In the genomic region with DNA sequence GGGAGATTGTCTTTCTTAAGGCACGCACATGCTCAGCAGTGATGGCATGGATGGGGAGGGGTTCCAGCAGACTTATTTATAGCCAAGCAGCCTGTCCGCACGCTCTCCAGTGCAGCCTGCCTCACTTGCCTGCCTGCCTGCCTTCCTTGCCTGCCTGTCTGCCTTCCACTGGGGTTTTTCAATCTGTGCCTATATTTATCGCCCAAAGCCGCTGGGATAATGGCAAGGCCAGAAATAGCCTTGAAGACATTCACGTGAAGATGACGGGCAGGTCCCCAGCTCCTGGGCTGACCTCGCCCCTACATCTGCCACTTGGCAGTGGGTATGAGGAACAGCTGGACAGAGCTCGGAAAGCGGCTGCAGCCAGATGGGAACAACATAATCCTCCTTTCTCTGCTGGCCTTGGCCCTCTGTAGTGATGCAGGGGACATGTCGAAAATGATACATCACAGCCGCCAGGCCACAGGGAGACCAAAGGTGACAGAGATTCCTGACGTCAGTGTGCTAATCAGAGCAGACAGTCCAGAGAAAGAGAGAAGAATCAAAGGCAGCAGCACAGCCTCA, we compare ENCODE assay signal across 13 cellular contexts. TPM values are rescaled to one million over a fixed set of nuclear protein-coding genes. Genes with fewer than 3 reads are reported as not detected.
DNase-seq lines count a peak whose midpoint lies in the region; ATAC-seq, FAIRE-seq and TF ChIP-seq lines count a peak whose summit lies in the region.
"Had no signal": no experiment of that assay in that cellular context is flagged by ENCODE, and none has a peak within 500 bp of the region (broad histone marks: within the 10 kb centered on the region; RNA-seq: fewer than 3 reads in every experiment).

No MANE protein-coding gene starts in this region.

- 27% methylated on average over 13 of the region's 13 CpGs for WGBS in right cardiac atrium

- H3K4me3 ChIP-seq in bronchial epithelial cell (ENCODE audit: low read depth, low read length), result no peak overlapping the region
- no peak overlapping the region for H3K4me3 ChIP-seq in right cardiac atrium (ENCODE audit: low read length)
- no peak overlapping the region for H3K4me3 ChIP-seq in gastrocnemius medialis
- H3K4me3 ChIP-seq: thyroid gland had no signal

- in situ Hi-C loops in gastrocnemius medialis (cut with MboI; ENCODE audit: low sequenced_read_pairs in 4 of 4), result no loop called here

- no peaks in the 10 kb centered on the region for H3K9me3 Mint-ChIP-seq in activated T-cell treated with anti-CD3 and anti-CD28 coated beads, Interleukin-2, amount 50 U/mL, for 72 hours

- DNase-seq in NCI-H1694 treated with DMSO at 0.1 percent for 48 hours (lab: John Stamatoyannopoulos, UW), result peak; percentile 62
- no peak for DNase-seq in bronchial epithelial cell (ENCODE audit: low read depth)
- DNase-seq in right cardiac atrium, result peak; percentile 73 to 84 (median 82)
- DNase-seq in gastrocnemius medialis, result peak; percentile 84 to 95
- DNase-seq in pons (ENCODE audit: low spot score), result no peak
- no peak for DNase-seq in activated T-cell treated with anti-CD3 and anti-CD28 coated beads, Interleukin-2, amount 50 U/mL, for 72 hours
- DNase-seq: activated CD4-positive, CD25-positive, alpha-beta regulatory T cell treated with anti-CD3 and anti-CD28 coated beads, Interleukin-2, amount 50 U/mL, for 72 hours; kidney; NCI-H526; thyroid gland had no signal

- no peaks in the 10 kb centered on the region for H3K9me3 ChIP-seq in right cardiac atrium (ENCODE audit: control insufficient read depth, low read length)
- no peaks in the 10 kb centered on the region for H3K9me3 ChIP-seq in gastrocnemius medialis
- H3K9me3 ChIP-seq: thyroid gland had no signal

- no peak overlapping the region for H3K4me3 Mint-ChIP-seq in activated T-cell treated with anti-CD3 and anti-CD28 coated beads, Interleukin-2, amount 50 U/mL, for 72 hours

- intact Hi-C loops in right cardiac atrium (cut with DNase I) (loop anchor here in 1 of 4 donors (10.0 kb wide), 1 partner anchor 47 kb away; no protein-coding TSS in a partner anchor), gastrocnemius medialis (cut with DNase I; ENCODE audit: low total_unique reads) (loop anchor here (1.0 to 5.0 kb wide), 4 partner anchors 26 to 55 kb away; a partner anchor contains a TSS)

- TF ChIP-seq POLR2A in gastrocnemius medialis (IDR thresholded peaks at IDR 0.05), result peak; percentile 67 to 79

- ATAC-seq in right cardiac atrium, result peak; percentile 67 to 77
- ATAC-seq in gastrocnemius medialis, result peak; percentile 81 to 86
- ATAC-seq in GM21381 (IDR thresholded peaks at IDR 0.05; ENCODE audit: unreplicated experiment), result no peak
- ATAC-seq in GM21717 (IDR thresholded peaks at IDR 0.05; ENCODE audit: unreplicated experiment), result no peak
- ATAC-seq in activated T-cell treated with anti-CD3 and anti-CD28 coated beads, Interleukin-2, amount 50 U/mL, for 72 hours (replicated peaks in 1 of 2), result no peak

- no peaks in the 10 kb centered on the region for H3K27me3 ChIP-seq in bronchial epithelial cell (ENCODE audit: control insufficient read depth, insufficient read depth, low read length)
- no peaks in the 10 kb centered on the region for H3K27me3 ChIP-seq in right cardiac atrium (ENCODE audit: control insufficient read depth, insufficient read depth)
- H3K27me3 ChIP-seq in gastrocnemius medialis, result no peaks in the 10 kb centered on the region
- H3K27me3 ChIP-seq: thyroid gland had no signal

- H3K27ac Mint-ChIP-seq in activated T-cell treated with anti-CD3 and anti-CD28 coated beads, Interleukin-2, amount 50 U/mL, for 72 hours, result no peak overlapping the region
- H3K27ac Mint-ChIP-seq: progenitor cell of endocrine pancreas had no signal

- H3K4me1 ChIP-seq in right cardiac atrium (ENCODE audit: control insufficient read depth, insufficient read depth, low read length) (peaks cover 44% of the 10 kb centered on the region), gastrocnemius medialis (peaks cover 64 to 75% of the 10 kb centered on the region in 2 donors)

- no peaks in the 10 kb centered on the region for H3K27me3 Mint-ChIP-seq in activated T-cell treated with anti-CD3 and anti-CD28 coated beads, Interleukin-2, amount 50 U/mL, for 72 hours (ENCODE audit: low read depth)

- no peaks in the 10 kb centered on the region for H3K36me3 Mint-ChIP-seq in activated T-cell treated with anti-CD3 and anti-CD28 coated beads, Interleukin-2, amount 50 U/mL, for 72 hours (ENCODE audit: insufficient read depth in 2 of 2)

- TF ChIP-seq CTCF in bronchial epithelial cell (IDR thresholded peaks at IDR 0.05; ENCODE audit: insufficient read depth, low read length, severe bottlenecking) (no peak), gastrocnemius medialis (IDR thresholded peaks at IDR 0.05 in 4 of 5, conservative IDR thresholded peaks at IDR 0.05 in 1 of 5) (no peak)

- H3K36me3 ChIP-seq in bronchial epithelial cell (ENCODE audit: control insufficient read depth, insufficient read depth, low read length), result no peaks in the 10 kb centered on the region
- no peaks in the 10 kb centered on the region for H3K36me3 ChIP-seq in gastrocnemius medialis
- H3K36me3 ChIP-seq: thyroid gland had no signal

- peaks cover 12% of the 10 kb centered on the region for H3K4me1 Mint-ChIP-seq in activated T-cell treated with anti-CD3 and anti-CD28 coated beads, Interleukin-2, amount 50 U/mL, for 72 hours (ENCODE audit: low read depth)

- FAIRE-seq in bronchial epithelial cell (lab: Jason Lieb, UNC), result peak; percentile 23
- FAIRE-seq: kidney had no signal

- H3K27ac ChIP-seq in right cardiac atrium (ENCODE audit: low read length) (peak overlapping the region; percentile 94), gastrocnemius medialis (peak overlapping the region; percentile 86 to 90 (median 88))
- H3K27ac ChIP-seq: thyroid gland had no signal

RNA-seq across cellular contexts. Expression of a gene that starts 53.3 kb away (rescaled TPM):
- total RNA-seq in bronchial epithelial cell (2.4 and 2.9 TPM in 2 replicates), right cardiac atrium (10 to 100 TPM; 19.4 to 26.8 (median 20.9) TPM), gastrocnemius medialis (1 to 10 TPM; 2.1 to 3.8 (median 3.3) TPM)
- polyA plus RNA-seq in right cardiac atrium, result 10.8 TPM
- total RNA-seq in activated T-cell treated with anti-CD3 and anti-CD28 coated beads, Interleukin-2, amount 50 U/mL, for 72 hours, result 10 to 100 TPM; 14.1 to 18.1 TPM

Comparison
In these comparisons a context has a peak if more than half of its experiments do, and no peak if none do; other contexts are left out.
1. DNase-seq: peak in NCI-H1694 treated with DMSO at 0.1 percent for 48 hours (single experiment), right cardiac atrium (3 of 3) and gastrocnemius medialis (2 of 2); none in bronchial epithelial cell (single experiment), pons (single experiment) and activated T-cell treated with anti-CD3 and anti-CD28 coated beads, Interleukin-2, amount 50 U/mL, for 72 hours (0 of 2).
2. ATAC-seq: peak in right cardiac atrium (2 of 2) and gastrocnemius medialis (2 of 2); none in GM21381 (single experiment), GM21717 (single experiment) and activated T-cell treated with anti-CD3 and anti-CD28 coated beads, Interleukin-2, amount 50 U/mL, for 72 hours (0 of 2).